In genomic region chr7:128309921-128310320, GRCh38 we compare ENCODE assay signal across 20 cellular contexts. TPM values are rescaled to one million over a fixed set of nuclear protein-coding genes. Genes with fewer than 3 reads are reported as not detected.
"Had no signal": no experiment of that assay in that cellular context is flagged by ENCODE, and none has a peak within 500 bp of the region (broad histone marks: within the 10 kb centered on the region; RNA-seq: fewer than 3 reads in every experiment).

No MANE protein-coding gene starts in this region.

- DNase-seq: effector CD4-positive, alpha-beta T cell; endodermal cell; heart right ventricle; islet precursor cell; mammary epithelial cell; naive thymus-derived CD4-positive, alpha-beta T cell; nephron progenitor cell; ovary; right cardiac atrium; stimulated activated CD4-positive, alpha-beta T cell treated with anti-CD3 and anti-CD28 coated beads, Interleukin-4, amount 100 ng/mL, for 1 hour; stimulated activated CD8-positive, alpha-beta memory T cell treated with anti-CD3 and anti-CD28 coated beads, Interleukin-4, amount 100 ng/mL, for 48 hours; stimulated activated naive CD8-positive, alpha-beta T cell treated with anti-CD3 and anti-CD28 coated beads, Interleukin-15, Interleukin-2, amounts not matched to agents 100 U/mL and 50 U/mL, for 24 hours; thyroid gland had no signal

- H3K27me3 ChIP-seq: heart right ventricle, ovary, suprapubic skin, thyroid gland had no signal

- H3K27ac Mint-ChIP-seq: endodermal cell; stimulated activated effector memory CD8-positive, alpha-beta T cell treated with anti-CD3 and anti-CD28 coated beads, Interleukin-12 subunit alpha, Interleukin-12 subunit beta, amount 100 ng/mL, for 72 hours; type B pancreatic cell had no signal

- H3K27me3 Mint-ChIP-seq: naive thymus-derived CD4-positive, alpha-beta T cell; type B pancreatic cell had no signal

- H3K4me3 ChIP-seq: coronary artery, heart right ventricle, ovary, smooth muscle cell, suprapubic skin, thyroid gland had no signal

- H3K4me1 Mint-ChIP-seq: endodermal cell, nephron progenitor cell had no signal

- H3K36me3 ChIP-seq: ovary had no signal

- H3K9me3 Mint-ChIP-seq: endodermal cell; naive thymus-derived CD4-positive, alpha-beta T cell; nephron progenitor cell; stimulated activated effector memory CD8-positive, alpha-beta T cell treated with anti-CD3 and anti-CD28 coated beads, Interleukin-12 subunit alpha, Interleukin-12 subunit beta, amount 100 ng/mL, for 72 hours; type B pancreatic cell had no signal

- H3K4me1 ChIP-seq: heart right ventricle, suprapubic skin, thyroid gland had no signal

- H3K27ac ChIP-seq: coronary artery, heart right ventricle, ovary, suprapubic skin, thyroid gland had no signal

- H3K9me3 ChIP-seq: heart right ventricle, ovary, suprapubic skin, thyroid gland had no signal

- H3K4me3 Mint-ChIP-seq: endodermal cell; naive thymus-derived CD4-positive, alpha-beta T cell; nephron progenitor cell; stimulated activated effector memory CD8-positive, alpha-beta T cell treated with anti-CD3 and anti-CD28 coated beads, Interleukin-12 subunit alpha, Interleukin-12 subunit beta, amount 100 ng/mL, for 72 hours; type B pancreatic cell had no signal

RNA-seq across cellular contexts. Expression of gene PRRT4, which starts 51.6 kb away (rescaled TPM):
- total RNA-seq: dermis microvascular lymphatic vessel endothelial cell, left lobe of liver had no signal
